19 cellular contexts compared by ENCODE assay signal in the genomic region with DNA sequence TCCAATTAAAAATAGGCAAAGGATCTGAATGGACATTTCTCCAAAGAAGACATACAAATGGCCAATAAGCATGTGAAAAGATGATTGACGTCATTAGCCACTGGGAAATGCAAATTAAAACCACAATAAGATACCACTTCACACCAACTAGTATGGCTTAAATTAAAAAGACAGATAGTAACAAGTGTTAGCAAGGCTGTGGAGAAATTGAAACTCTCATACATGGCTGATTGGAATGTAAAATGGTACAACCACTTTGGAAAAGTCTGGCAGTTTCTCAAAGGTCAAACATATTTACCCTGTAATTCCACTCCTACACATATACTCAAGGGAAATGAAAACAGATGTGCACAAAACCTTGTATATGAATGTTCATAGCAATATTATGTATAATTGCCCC.
DNase-seq lines count a peak whose midpoint lies in the region; ATAC-seq, FAIRE-seq and TF ChIP-seq lines count a peak whose summit lies in the region.
"Had no signal": no experiment of that assay in that cellular context is flagged by ENCODE, and none has a peak within 500 bp of the region (broad histone marks: within the 10 kb centered on the region; RNA-seq: fewer than 3 reads in every experiment).

No MANE protein-coding gene starts in this region.

- intact Hi-C loops in GM12878 (cut with micrococcal nuclease; ENCODE audit: unreplicated experiment), result no loop called here

- H3K9ac ChIP-seq in GM12878 (ENCODE audit: control insufficient read depth, insufficient read depth, low read length), result no peak overlapping the region
- H3K9ac ChIP-seq: BLaER1 had no signal

- no TSS peak for BruUV-seq in GM12878 (replicated peaks; lab: Mats Ljungman, UMichigan)

- SMC1A ChIA-PET in GM12878 (lab: Charles Lee; ENCODE audit: uncharacterized antibody, unreplicated experiment), result interaction anchor here (0.7 to 1.2 kb wide), 2 partner anchors 9 to 82 kb away, joined by 3 read pairs; no protein-coding TSS in a partner anchor

- 67% methylated on average over 1 of the region's 1 CpG for WGBS in GM12878 (ENCODE audit: insufficient coverage, insufficient replicate concordance, low lambda C conversion rate, missing lambda C conversion rate)

- no peaks in the 10 kb centered on the region; a peak in 1 of 4 replicates for H3K27me3 ChIP-seq in GM12878 (replicated peaks in 1 of 2; ENCODE audit: control insufficient read depth in 2 of 2, insufficient read depth in 2 of 2, low read length in 1 of 2)
- H3K27me3 ChIP-seq: BLaER1 had no signal

- H3K9me3 ChIP-seq in GM12878 (replicated peaks; ENCODE audit: control insufficient read depth, insufficient read depth, low read length), result no peaks in the 10 kb centered on the region
- H3K9me3 ChIP-seq: Caco-2 had no signal

- FAIRE-seq in GM12878 (lab: Jason Lieb, UNC), result no peak

- no peak for TF ChIP-seq EP300 in GM12878 (IDR thresholded peaks at IDR 0.05; ENCODE audit: borderline replicate concordance in 1 of 2, control insufficient read depth in 1 of 2, low read depth in 2 of 2, low read length in 2 of 2)

- H3K27ac Mint-ChIP-seq in activated T-cell treated with anti-CD3 and anti-CD28 coated beads, Interleukin-2, amount 50 U/mL, for 72 hours, result peak overlapping the region; percentile 45
- no peak overlapping the region for H3K27ac Mint-ChIP-seq in activated CD4-positive, alpha-beta memory T cell treated with anti-CD3 and anti-CD28 coated beads, Interleukin-2, amount 10 ng/mL, durations not matched to agents 7 days and 5 days
- H3K27ac Mint-ChIP-seq: B cell; CD4-positive, CD25-positive, alpha-beta regulatory T cell; CD8-positive, alpha-beta T cell; GM23338; H9 had no signal

- H4K20me1 ChIP-seq in GM12878 (ENCODE audit: control insufficient read depth, insufficient read depth), result no peaks in the 10 kb centered on the region
- H4K20me1 ChIP-seq: BLaER1 had no signal

- H3K9me3 Mint-ChIP-seq in activated T-cell treated with anti-CD3 and anti-CD28 coated beads, Interleukin-2, amount 50 U/mL, for 72 hours, result no peaks in the 10 kb centered on the region
- H3K9me3 Mint-ChIP-seq in activated T-cell treated with anti-CD3 and anti-CD28 coated beads, Interleukin-2, amount 50 U/mL, for 4 hours, result peaks cover 5% of the 10 kb centered on the region
- H3K9me3 Mint-ChIP-seq in activated CD4-positive, alpha-beta memory T cell treated with anti-CD3 and anti-CD28 coated beads, Interleukin-2, amount 10 ng/mL, durations not matched to agents 7 days and 5 days, result no peaks in the 10 kb centered on the region
- H3K9me3 Mint-ChIP-seq: CD8-positive, alpha-beta T cell; GM23338; H9 had no signal

- TF ChIP-seq CTCF in GM12878 (IDR thresholded peaks at IDR 0.05 in 2 of 3, conservative IDR thresholded peaks at IDR 0.05 in 1 of 3; ENCODE audit: control insufficient read depth in 2 of 3, extremely low read depth in 1 of 3, insufficient read depth in 1 of 3, low read depth in 3 of 3, low read length in 3 of 3) (no peak), fibroblast of mammary gland (conservative IDR thresholded peaks at IDR 0.05; ENCODE audit: control insufficient read depth, insufficient read depth, low read depth, low read length) (no peak)

- in situ Hi-C loops in GM12878 (cut with MboI), result no loop called here

- DNase-seq in activated T-cell treated with anti-CD3 and anti-CD28 coated beads, Interleukin-2, amount 50 U/mL, for 72 hours, result no peak
- no peak for DNase-seq in activated T-cell treated with anti-CD3 and anti-CD28 coated beads, Interleukin-2, amount 50 U/mL, for 4 hours
- DNase-seq in GM12878 (ENCODE audit: low read depth, low spot score) (no peak), fibroblast of mammary gland (ENCODE audit: low read depth) (peak; percentile 25), kidney glomerular epithelial cell (lab: John Stamatoyannopoulos, UW) (no peak)
- no peak for DNase-seq in activated CD4-positive, alpha-beta memory T cell treated with anti-CD3 and anti-CD28 coated beads, Interleukin-2, amount 10 ng/mL, durations not matched to agents 7 days and 5 days
- DNase-seq: Caco-2; CD4-positive, CD25-positive, alpha-beta regulatory T cell; CD8-positive, alpha-beta T cell; DMS153; DND-41; H9 had no signal

- H3K4me3 ChIP-seq in GM12878, result no peak overlapping the region
- no peak overlapping the region for H3K4me3 ChIP-seq in fibroblast of mammary gland (ENCODE audit: control insufficient read depth, low read depth, low read length)
- H3K4me3 ChIP-seq: BLaER1, GM23338 had no signal

- H3K79me2 ChIP-seq in GM12878 (ENCODE audit: control insufficient read depth, insufficient read depth, low read length), result no peaks in the 10 kb centered on the region

- TF ChIP-seq RAD21 in GM12878 (IDR thresholded peaks at IDR 0.05; ENCODE audit: insufficient read depth, low read depth, low read length), result no peak

- no peaks in the 10 kb centered on the region for H3K36me3 Mint-ChIP-seq in activated T-cell treated with anti-CD3 and anti-CD28 coated beads, Interleukin-2, amount 50 U/mL, for 72 hours (ENCODE audit: insufficient read depth in 2 of 2)
- H3K36me3 Mint-ChIP-seq in activated T-cell treated with anti-CD3 and anti-CD28 coated beads, Interleukin-2, amount 50 U/mL, for 4 hours (ENCODE audit: insufficient read depth), result no peaks in the 10 kb centered on the region
- H3K36me3 Mint-ChIP-seq in activated CD4-positive, alpha-beta memory T cell treated with anti-CD3 and anti-CD28 coated beads, Interleukin-2, amount 10 ng/mL, durations not matched to agents 7 days and 5 days (ENCODE audit: low read depth), result no peaks in the 10 kb centered on the region
- H3K36me3 Mint-ChIP-seq: CD4-positive, CD25-positive, alpha-beta regulatory T cell; CD8-positive, alpha-beta T cell had no signal

- RAD21 ChIA-PET in GM12878 (lab: Charles Lee; ENCODE audit: unreplicated experiment), result no interaction called here

- H3K4me1 Mint-ChIP-seq in activated T-cell treated with anti-CD3 and anti-CD28 coated beads, Interleukin-2, amount 50 U/mL, for 72 hours (ENCODE audit: low read depth), result no peaks in the 10 kb centered on the region
- no peaks in the 10 kb centered on the region for H3K4me1 Mint-ChIP-seq in activated T-cell treated with anti-CD3 and anti-CD28 coated beads, Interleukin-2, amount 50 U/mL, for 4 hours (ENCODE audit: low read depth)
- H3K4me1 Mint-ChIP-seq in activated CD4-positive, alpha-beta memory T cell treated with anti-CD3 and anti-CD28 coated beads, Interleukin-2, amount 10 ng/mL, durations not matched to agents 7 days and 5 days, result no peaks in the 10 kb centered on the region
- H3K4me1 Mint-ChIP-seq: B cell; CD4-positive, CD25-positive, alpha-beta regulatory T cell had no signal

- H3K27me3 Mint-ChIP-seq in activated T-cell treated with anti-CD3 and anti-CD28 coated beads, Interleukin-2, amount 50 U/mL, for 72 hours (ENCODE audit: low read depth), result peaks cover 47% of the 10 kb centered on the region
- peaks cover 41% of the 10 kb centered on the region for H3K27me3 Mint-ChIP-seq in activated T-cell treated with anti-CD3 and anti-CD28 coated beads, Interleukin-2, amount 50 U/mL, for 4 hours (ENCODE audit: low read depth)
- H3K27me3 Mint-ChIP-seq in activated CD4-positive, alpha-beta memory T cell treated with anti-CD3 and anti-CD28 coated beads, Interleukin-2, amount 10 ng/mL, durations not matched to agents 7 days and 5 days, result peaks cover 29% of the 10 kb centered on the region

- no peak for TF ChIP-seq POLR2A in GM12878 (IDR thresholded peaks at IDR 0.05; ENCODE audit: low read depth, low read length)

- no peak for ATAC-seq in activated T-cell treated with anti-CD3 and anti-CD28 coated beads, Interleukin-2, amount 50 U/mL, for 72 hours (replicated peaks in 1 of 2)
- no peak for ATAC-seq in activated T-cell treated with anti-CD3 and anti-CD28 coated beads, Interleukin-2, amount 50 U/mL, for 4 hours
- ATAC-seq in GM12878, result no peak
- no peak for ATAC-seq in GM18907 (IDR thresholded peaks at IDR 0.05; ENCODE audit: unreplicated experiment)
- ATAC-seq: CD8-positive, alpha-beta T cell; GM23338; HCT116 had no signal

- POLR2A ChIA-PET in GM12878 (lab: Charles Lee), result interaction anchor here (0.6 kb wide), 1 partner anchor 29 kb away, joined by 3 read pairs; no protein-coding TSS in a partner anchor
- POLR2A ChIA-PET in activated CD4-positive, alpha-beta memory T cell treated with anti-CD3 and anti-CD28 coated beads, Interleukin-2, amount 10 ng/mL, durations not matched to agents 7 days and 5 days (lab: Charles Lee), result no interaction called here

- no peak overlapping the region for H3K4me3 Mint-ChIP-seq in activated T-cell treated with anti-CD3 and anti-CD28 coated beads, Interleukin-2, amount 50 U/mL, for 72 hours
- no peak overlapping the region for H3K4me3 Mint-ChIP-seq in activated T-cell treated with anti-CD3 and anti-CD28 coated beads, Interleukin-2, amount 50 U/mL, for 4 hours
- H3K4me3 Mint-ChIP-seq in activated CD4-positive, alpha-beta memory T cell treated with anti-CD3 and anti-CD28 coated beads, Interleukin-2, amount 10 ng/mL, durations not matched to agents 7 days and 5 days, result no peak overlapping the region
- H3K4me3 Mint-ChIP-seq: B cell; CD4-positive, CD25-positive, alpha-beta regulatory T cell; CD8-positive, alpha-beta T cell; GM23338; H9 had no signal

- no peak overlapping the region for H2AFZ ChIP-seq in GM12878 (ENCODE audit: control insufficient read depth, low read depth, low read length)
- H2AFZ ChIP-seq: GM23338 had no signal

- no peak overlapping the region for H3K4me2 ChIP-seq in GM12878 (ENCODE audit: control insufficient read depth, insufficient read depth)
- H3K4me2 ChIP-seq: BLaER1, GM23338 had no signal

- no peak overlapping the region for H3K27ac ChIP-seq in GM12878 (ENCODE audit: control insufficient read depth, insufficient read depth)
- H3K27ac ChIP-seq: 22Rv1, BLaER1, C4-2B had no signal

- H3K4me1 ChIP-seq in GM12878 (ENCODE audit: control insufficient read depth, insufficient read depth, low read length), result no peaks in the 10 kb centered on the region
- H3K4me1 ChIP-seq: BLaER1, Caco-2 had no signal

- CTCF ChIA-PET in GM12878 (lab: Yijun Ruan, JAX), result no interaction called here
- CTCF ChIA-PET in activated CD4-positive, alpha-beta memory T cell treated with anti-CD3 and anti-CD28 coated beads, Interleukin-2, amount 10 ng/mL, durations not matched to agents 7 days and 5 days (lab: Charles Lee), result no interaction called here

- no peaks in the 10 kb centered on the region for H3K36me3 ChIP-seq in GM12878 (ENCODE audit: control insufficient read depth in 2 of 2, insufficient read depth in 2 of 2, low read length in 1 of 2)
- H3K36me3 ChIP-seq: BLaER1 had no signal

TF ChIP-seq in GM12878, 131 proteins besides CTCF, POLR2A, EP300 and RAD21:
- TF ChIP-seq RUNX3 (IDR thresholded peaks at IDR 0.05; ENCODE audit: low read length), result peak; percentile 28; the same call in 1 of the 2 replicates
- no peak for TF ChIP-seq SUZ12 (IDR thresholded peaks at IDR 0.05; ENCODE audit: unreplicated experiment)
